In the genomic region with DNA sequence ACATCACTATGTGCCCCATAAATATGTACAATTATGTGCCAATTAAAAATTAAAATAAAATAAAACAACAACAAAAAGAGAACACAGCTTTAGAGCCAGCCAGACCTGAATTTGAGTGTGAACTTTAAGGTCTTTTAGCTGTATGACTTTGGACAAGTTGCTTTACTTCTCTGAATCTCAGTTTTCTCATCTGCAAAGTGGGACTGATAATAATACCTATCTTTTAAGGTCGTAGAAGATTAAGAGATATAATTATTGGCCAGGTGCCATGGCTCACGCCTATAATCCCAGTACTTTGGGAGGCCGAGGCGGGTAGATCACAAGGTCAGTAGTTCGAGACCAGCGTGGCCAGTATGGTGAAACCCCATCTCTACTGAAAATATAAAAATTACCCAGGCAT, we compare ENCODE assay signal across 1 cellular context.
TF ChIP-seq lines count a peak whose summit lies in the region.

No MANE protein-coding gene starts in this region.

TF ChIP-seq in HepG2, 621 proteins besides CTCF, POLR2A, EP300 and RAD21:
- peak; percentile 73 for TF ChIP-seq ZNF629 (CRISPR knock-in tag; conservative IDR thresholded peaks at IDR 0.05)
- TF ChIP-seq RFX3 (CRISPR knock-in tag; IDR thresholded peaks at IDR 0.05), result no peak
- 0 out of 2 replicates have a peak, but pooled peaks have one; percentile 42 for TF ChIP-seq CHD4 (IDR thresholded peaks at IDR 0.05; ENCODE audit: borderline replicate concordance, low read length)
- TF ChIP-seq, protein P1, sequence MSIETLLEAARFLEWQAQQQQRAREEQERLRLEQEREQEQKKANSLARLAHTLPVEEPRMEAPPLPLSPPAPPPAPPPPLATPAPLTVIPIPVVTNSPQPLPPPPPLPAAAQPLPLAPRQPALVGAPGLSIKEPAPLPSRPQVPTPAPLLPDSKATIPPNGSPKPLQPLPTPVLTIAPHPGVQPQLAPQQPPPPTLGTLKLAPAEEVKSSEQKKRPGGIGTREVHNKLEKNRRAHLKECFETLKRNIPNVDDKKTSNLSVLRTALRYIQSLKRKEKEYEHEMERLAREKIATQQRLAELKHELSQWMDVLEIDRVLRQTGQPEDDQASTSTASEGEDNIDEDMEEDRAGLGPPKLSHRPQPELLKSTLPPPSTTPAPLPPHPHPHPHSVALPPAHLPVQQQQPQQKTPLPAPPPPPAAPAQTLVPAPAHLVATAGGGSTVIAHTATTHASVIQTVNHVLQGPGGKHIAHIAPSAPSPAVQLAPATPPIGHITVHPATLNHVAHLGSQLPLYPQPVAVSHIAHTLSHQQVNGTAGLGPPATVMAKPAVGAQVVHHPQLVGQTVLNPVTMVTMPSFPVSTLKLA (IDR thresholded peaks at IDR 0.05), result no peak
